15 cellular contexts compared by ENCODE assay signal in genomic region chr3:113758389-113759029, GRCh38. TPM values are rescaled to one million over a fixed set of nuclear protein-coding genes. Genes with fewer than 3 reads are reported as not detected.
A peak's percentile ranks its signal among the peaks of the same experiment; 100 is the strongest.
DNase-seq lines count a peak whose midpoint lies in the region; ATAC-seq and TF ChIP-seq lines count a peak whose summit lies in the region.
"Had no signal": no experiment of that assay in that cellular context is flagged by ENCODE, and none has a peak within 500 bp of the region (broad histone marks: within the 10 kb centered on the region; RNA-seq: fewer than 3 reads in every experiment).

No MANE protein-coding gene starts in this region.

- H3K4me3 ChIP-seq in fibroblast of the aortic adventitia (ENCODE audit: low read depth, low read length) = no peak overlapping the region
- no peak overlapping the region for H3K4me3 ChIP-seq in right atrium auricular region
- H3K4me3 ChIP-seq: SK-N-MC, upper lobe of right lung had no signal

- no peak for TF ChIP-seq CTCF in fibroblast of the aortic adventitia (IDR thresholded peaks at IDR 0.05; ENCODE audit: insufficient read depth, low read length)
- TF ChIP-seq CTCF in right atrium auricular region (IDR thresholded peaks at IDR 0.05) = no peak

- H3K4me1 ChIP-seq in right atrium auricular region = no peaks in the 10 kb centered on the region
- H3K4me1 ChIP-seq: upper lobe of right lung had no signal

- H3K4me1 Mint-ChIP-seq in activated naive CD4-positive, alpha-beta T cell treated with anti-CD3 and anti-CD28 coated beads for 36 hours (ENCODE audit: low read depth) = peaks cover 10% of the 10 kb centered on the region
- H3K4me1 Mint-ChIP-seq in stimulated activated effector memory CD8-positive, alpha-beta T cell treated with anti-CD3 and anti-CD28 coated beads, Interleukin-12 subunit alpha, Interleukin-12 subunit beta, amount 100 ng/mL, for 72 hours = peaks cover 11% of the 10 kb centered on the region

- no peak overlapping the region for H3K4me3 Mint-ChIP-seq in activated naive CD4-positive, alpha-beta T cell treated with anti-CD3 and anti-CD28 coated beads for 36 hours
- H3K4me3 Mint-ChIP-seq in stimulated activated effector memory CD8-positive, alpha-beta T cell treated with anti-CD3 and anti-CD28 coated beads, Interleukin-12 subunit alpha, Interleukin-12 subunit beta, amount 100 ng/mL, for 72 hours = no peak overlapping the region

- peaks cover 5% of the 10 kb centered on the region for H3K36me3 Mint-ChIP-seq in activated naive CD4-positive, alpha-beta T cell treated with anti-CD3 and anti-CD28 coated beads for 36 hours (ENCODE audit: low read depth)
- H3K36me3 Mint-ChIP-seq in stimulated activated effector memory CD8-positive, alpha-beta T cell treated with anti-CD3 and anti-CD28 coated beads, Interleukin-12 subunit alpha, Interleukin-12 subunit beta, amount 100 ng/mL, for 72 hours = peaks cover 6% of the 10 kb centered on the region

- peaks cover 5% of the 10 kb centered on the region for H3K9me3 Mint-ChIP-seq in activated naive CD4-positive, alpha-beta T cell treated with anti-CD3 and anti-CD28 coated beads for 36 hours
- H3K9me3 Mint-ChIP-seq in stimulated activated effector memory CD8-positive, alpha-beta T cell treated with anti-CD3 and anti-CD28 coated beads, Interleukin-12 subunit alpha, Interleukin-12 subunit beta, amount 100 ng/mL, for 72 hours = peaks cover 6% of the 10 kb centered on the region

- H3K36me3 ChIP-seq in right atrium auricular region = no peaks in the 10 kb centered on the region
- H3K36me3 ChIP-seq: upper lobe of right lung had no signal

- intact Hi-C loops in activated naive CD4-positive, alpha-beta T cell treated with anti-CD3 and anti-CD28 coated beads for 36 hours (cut with micrococcal nuclease) = no loop called here

- no peak overlapping the region for H3K27ac ChIP-seq in right atrium auricular region
- H3K27ac ChIP-seq: SK-N-MC, upper lobe of right lung had no signal

- CTCF ChIA-PET in activated naive CD4-positive, alpha-beta T cell treated with anti-CD3 and anti-CD28 coated beads for 36 hours (lab: Charles Lee) = interaction anchor here (2.3 kb wide), 1 partner anchor 13 kb away, joined by 13 read pairs; the partner anchor contains the start of gene NAA50

- no peaks in the 10 kb centered on the region for H3K27me3 Mint-ChIP-seq in activated naive CD4-positive, alpha-beta T cell treated with anti-CD3 and anti-CD28 coated beads for 36 hours (ENCODE audit: low read depth)

- no peak for DNase-seq in activated naive CD4-positive, alpha-beta T cell treated with anti-CD3 and anti-CD28 coated beads for 36 hours
- no peak for DNase-seq in activated naive CD4-positive, alpha-beta T cell treated with Interleukin-2 at 50 U/mL for 16 hours
- DNase-seq in RKO (ENCODE audit: low spot score) (peak; percentile 47), fibroblast of the aortic adventitia (ENCODE audit: low read depth) (peak; percentile 52), foreskin melanocyte (no peak), right atrium auricular region (ENCODE audit: low spot score) (no peak)
- DNase-seq in stimulated activated effector memory CD8-positive, alpha-beta T cell treated with anti-CD3 and anti-CD28 coated beads, Interleukin-12 subunit alpha, Interleukin-12 subunit beta, amount 100 ng/mL, for 72 hours (ENCODE audit: low spot score in 2 of 2) = no peak
- DNase-seq: activated effector memory CD4-positive, alpha-beta T cell treated with anti-CD3 and anti-CD28 coated beads, Interleukin-2, amount 50 U/mL, for 16 hours; effector CD8-positive, alpha-beta T cell; head of caudate nucleus; kidney; NCI-H446 treated with DMSO at 0.1 percent for 48 hours; upper lobe of right lung had no signal

- H3K27me3 ChIP-seq in right atrium auricular region = no peaks in the 10 kb centered on the region
- H3K27me3 ChIP-seq: upper lobe of right lung had no signal

- peak; percentile 28 for ATAC-seq in stimulated activated effector memory CD8-positive, alpha-beta T cell treated with anti-CD3 and anti-CD28 coated beads, Interleukin-12 subunit alpha, Interleukin-12 subunit beta, amount 100 ng/mL, for 72 hours
- ATAC-seq in HG03565 (IDR thresholded peaks at IDR 0.05; ENCODE audit: unreplicated experiment) = no peak
- ATAC-seq: upper lobe of right lung had no signal

- peak overlapping the region; percentile 2 for H3K27ac Mint-ChIP-seq in activated naive CD4-positive, alpha-beta T cell treated with anti-CD3 and anti-CD28 coated beads for 36 hours
- no peak overlapping the region for H3K27ac Mint-ChIP-seq in stimulated activated effector memory CD8-positive, alpha-beta T cell treated with anti-CD3 and anti-CD28 coated beads, Interleukin-12 subunit alpha, Interleukin-12 subunit beta, amount 100 ng/mL, for 72 hours

- H3K9me3 ChIP-seq in right atrium auricular region = peaks cover 0 to 3% of the 10 kb centered on the region in 2 donors
- H3K9me3 ChIP-seq: upper lobe of right lung had no signal

RNA-seq across cellular contexts. Expression of gene ATP6V1A, which starts 11.7 kb away (rescaled TPM):
- 10 to 100 TPM; 41.7 to 41.9 TPM for total RNA-seq in activated naive CD4-positive, alpha-beta T cell treated with anti-CD3 and anti-CD28 coated beads for 36 hours
- total RNA-seq in fibroblast of the aortic adventitia (ENCODE audit: low replicate concordance) = 63.5 and 81.0 TPM in 2 replicates
- total RNA-seq in right atrium auricular region = 10 to 100 TPM; 19.1 to 21.7 TPM

RNA-seq across cellular contexts. Expression of gene NAA50, which starts 12.5 kb away (rescaled TPM):
- 10 to 100 TPM; 87.7 to 91.1 TPM for total RNA-seq in activated naive CD4-positive, alpha-beta T cell treated with anti-CD3 and anti-CD28 coated beads for 36 hours
- total RNA-seq in fibroblast of the aortic adventitia (ENCODE audit: low replicate concordance) (142 and 242 TPM in 2 replicates), right atrium auricular region (10 to 100 TPM; 49.3 to 77.8 TPM)

Comparison
In these comparisons a context has a peak if more than half of its experiments do, and no peak if none do; other contexts are left out.
1. DNase-seq: peak in RKO (single experiment) and fibroblast of the aortic adventitia (single experiment); none in activated naive CD4-positive, alpha-beta T cell treated with anti-CD3 and anti-CD28 coated beads for 36 hours (single experiment), activated naive CD4-positive, alpha-beta T cell treated with Interleukin-2 at 50 U/mL for 16 hours (single experiment), stimulated activated effector memory CD8-positive, alpha-beta T cell treated with anti-CD3 and anti-CD28 coated beads, Interleukin-12 subunit alpha, Interleukin-12 subunit beta, amount 100 ng/mL, for 72 hours (0 of 2), foreskin melanocyte (single experiment) and right atrium auricular region (single experiment).